Comparison of ENCODE assay signal across 8 cellular contexts in genomic region chr19:55383789-55384575, GRCh38. TPM values are rescaled to one million over a fixed set of nuclear protein-coding genes. Genes with fewer than 3 reads are reported as not detected.
A peak's percentile ranks its signal among the peaks of the same experiment; 100 is the strongest.
DNase-seq lines count a peak whose midpoint lies in the region; ATAC-seq and TF ChIP-seq lines count a peak whose summit lies in the region.

TMEM238 (minus strand) TSS chr19:55384292; CDS start chr19:55384259, 33 bp downstream.

- H3K4me1 ChIP-seq in gastrocnemius medialis, result peaks cover 25 to 40% of the 10 kb centered on the region in 2 donors

- H3K27me3 ChIP-seq in brain microvascular endothelial cell (replicated peaks) (no peaks in the 10 kb centered on the region), gastrocnemius medialis (no peaks in the 10 kb centered on the region)

- H3K27ac Mint-ChIP-seq in T-helper 17 cell, result peak within 1 kb of the TSS; percentile 100

- in situ Hi-C loops in G401 (cut with HindIII; ENCODE audit: low sequenced_read_pairs), result no loop called here
- in situ Hi-C loops in brain microvascular endothelial cell (cut with HindIII; ENCODE audit: low pct_ligation_motif_present, low sequenced_read_pairs), result loop anchor here (25.0 kb wide), 1 partner anchor 228 kb away; the partner anchor contains the start of genes ZNF524, ZNF784 and ZNF865
- in situ Hi-C loops in gastrocnemius medialis (cut with MboI; ENCODE audit: low sequenced_read_pairs in 4 of 4), result no loop called here

- intact Hi-C loops in gastrocnemius medialis (cut with DNase I; ENCODE audit: low total_unique reads), result loop anchor here (2.0 to 10.0 kb wide), 4 partner anchors 23 to 269 kb away; partner anchors contain the start of genes ISOC2, PPP1R12C and UBE2S

- ATAC-seq in T-helper 17 cell (peak; percentile 1), gastrocnemius medialis (peak; percentile 11 to 19), HG03460 (IDR thresholded peaks at IDR 0.05; ENCODE audit: unreplicated experiment) (no peak), GM19328 (IDR thresholded peaks at IDR 0.05; ENCODE audit: unreplicated experiment) (no peak)

- H3K36me3 Mint-ChIP-seq in T-helper 17 cell (ENCODE audit: low read depth), result peaks cover 8% of the 10 kb centered on the region

- TF ChIP-seq POLR2A in gastrocnemius medialis (IDR thresholded peaks at IDR 0.05), result peak in 1 of 2 donors; percentile 14

- H3K4me1 Mint-ChIP-seq in T-helper 17 cell, result peaks cover 46% of the 10 kb centered on the region

- H3K36me3 ChIP-seq in brain microvascular endothelial cell (replicated peaks), result peaks cover 22% of the 10 kb centered on the region
- peaks cover 0 to 18% of the 10 kb centered on the region in 2 donors for H3K36me3 ChIP-seq in gastrocnemius medialis

- DNase-seq in G401 (ENCODE audit: low spot score), result peak; percentile 45
- peak; percentile 19 to 25 for DNase-seq in Kasumi-1 (lab: John Stamatoyannopoulos, UW)
- DNase-seq in T-helper 17 cell, result peak; percentile 27 to 35 (median 28)
- DNase-seq in brain microvascular endothelial cell, result peak; percentile 56
- DNase-seq in gastrocnemius medialis, result peak in 1 of 2 donors; percentile 37

- H3K4me3 ChIP-seq in brain microvascular endothelial cell (ENCODE audit: low read depth, low read length) (peak within 1 kb of the TSS; percentile 55), iPS-11a (ENCODE audit: low read depth, low read length) (peak within 1 kb of the TSS; percentile 35), gastrocnemius medialis (peak within 1 kb of the TSS; percentile 49 to 96 (median 85))

- TF ChIP-seq CTCF in brain microvascular endothelial cell (IDR thresholded peaks at IDR 0.05; ENCODE audit: low read depth, low read length, missing control alignments), result peak; percentile 18
- TF ChIP-seq CTCF in gastrocnemius medialis (IDR thresholded peaks at IDR 0.05 in 4 of 5, conservative IDR thresholded peaks at IDR 0.05 in 1 of 5), result peak in 4 of 5 experiments; percentile 18 to 50 (median 39)

- H3K9me3 ChIP-seq in T-helper 17 cell (ENCODE audit: control insufficient read depth, low read length, poor library complexity, severe bottlenecking) (no peaks in the 10 kb centered on the region), gastrocnemius medialis (no peaks in the 10 kb centered on the region)

- peak within 1 kb of the TSS; percentile 100 for H3K4me3 Mint-ChIP-seq in T-helper 17 cell

- peak within 1 kb of the TSS; percentile 77 for H3K27ac ChIP-seq in brain microvascular endothelial cell
- H3K27ac ChIP-seq in gastrocnemius medialis, result peak within 1 kb of the TSS; percentile 90 to 98 (median 93)

- H3K27me3 Mint-ChIP-seq in T-helper 17 cell, result peaks cover 5% of the 10 kb centered on the region

RNA-seq across cellular contexts. Expression of gene TMEM238, which starts in this region (rescaled TPM):
- total RNA-seq in G401 (2014; rRNA removed; shearing (Covaris generic)), result 0.55 TPM in 1 of 2 replicates, not detected in the other
- total RNA-seq in T-helper 17 cell (10 to 100 TPM; 14.6 to 19.5 TPM), gastrocnemius medialis (1 to 10 TPM; 1.3 to 4.7 (median 2.1) TPM)

Comparison
In these comparisons a context has a peak if more than half of its experiments do, and no peak if none do; other contexts are left out.
1. Peak in DNase-seq in G401; RNA of the gene not detected or under 1 TPM.
2. ATAC-seq: peak in T-helper 17 cell (single experiment) and gastrocnemius medialis (2 of 2); none in HG03460 (single experiment) and GM19328 (single experiment).
3. H3K4me3 ChIP-seq: peak in every context shown above with its lines; median percentile 85 in gastrocnemius medialis; 55 in brain microvascular endothelial cell; 35 in iPS-11a.